ENCODE assay signal across 33 cellular contexts in genomic region chr1:197559244-197559643, GRCh38.
"Had no signal": no experiment of that assay in that cellular context is flagged by ENCODE, and none has a peak within 500 bp of the region (broad histone marks: within the 10 kb centered on the region; RNA-seq: fewer than 3 reads in every experiment).

No MANE protein-coding gene starts in this region.

- H3K27me3 ChIP-seq: brain microvascular endothelial cell, Peyer's patch had no signal

- H3K36me3 ChIP-seq: brain microvascular endothelial cell, Peyer's patch had no signal

- H3K4me3 ChIP-seq: Peyer's patch had no signal

- H3K4me1 ChIP-seq: Peyer's patch had no signal

- DNase-seq: activated CD4-positive, alpha-beta memory T cell treated with anti-CD3 and anti-CD28 coated beads for 36 hours; activated CD4-positive, alpha-beta T cell treated with anti-CD3 and anti-CD28 coated beads for 36 hours; activated CD4-positive, alpha-beta T cell treated with anti-CD3 and anti-CD28 coated beads, Interleukin-2, amount 10 ng/mL, durations not matched to agents 7 days and 5 days; activated CD8-positive, alpha-beta memory T cell treated with anti-CD3 and anti-CD28 coated beads, Interleukin-2, amount 50 U/mL, for 4 hours; activated gamma-delta T cell treated with Interleukin-2 at 50 U/mL for 16 hours; activated naive CD4-positive, alpha-beta T cell treated with anti-CD3 and anti-CD28 coated beads for 36 hours; activated T-cell treated with anti-CD3 and anti-CD28 coated beads for 4 hours; activated T-cell treated with anti-CD3 and anti-CD28 coated beads, Interleukin-2, amount 50 U/mL, for 4 hours; amniotic stem cell; aorta; brain microvascular endothelial cell; central memory CD4-positive, alpha-beta T cell; MM.1S; NCI-H1105; NCI-H1417 treated with DMSO at 0.1 percent for 48 hours; NCI-H1930; NCI-H2081 treated with DMSO at 0.1 percent for 48 hours; NCI-H510A; NCI-H526; NCI-H748 treated with DMSO at 0.1 percent for 48 hours; NK-92 treated with Interleukin-12 subunit alpha and Interleukin-12 subunit beta, amount 100 ng/mL, for 24 hours; PC-3; Peyer's patch; RPMI8226; SIG-M5; T-cell; T-helper 2 cell; T1000 had no signal

- H3K4me2 ChIP-seq: KMS-11 had no signal

- H3K9me3 ChIP-seq: Peyer's patch had no signal

- ATAC-seq: activated CD4-positive, alpha-beta T cell treated with anti-CD3 and anti-CD28 coated beads for 36 hours; activated CD4-positive, CD25-positive, alpha-beta regulatory T cell treated with anti-CD3 and anti-CD28 coated beads, Interleukin-2, amount 50 U/mL, for 24 hours; activated naive CD4-positive, alpha-beta T cell treated with anti-CD3 and anti-CD28 coated beads, Interleukin-2, amount 50 U/mL, for 72 hours; activated T-cell treated with anti-CD3 and anti-CD28 coated beads, Interleukin-2, amount 50 U/mL, for 4 hours; PC-3; SK-N-SH treated with all-trans-retinoic acid at 6 μM for 48 hours; T-cell; WTC11 had no signal

- H3K9ac ChIP-seq: KMS-11 had no signal

- H3K27ac ChIP-seq: brain microvascular endothelial cell, KMS-11, Peyer's patch had no signal
